In the genomic region with DNA sequence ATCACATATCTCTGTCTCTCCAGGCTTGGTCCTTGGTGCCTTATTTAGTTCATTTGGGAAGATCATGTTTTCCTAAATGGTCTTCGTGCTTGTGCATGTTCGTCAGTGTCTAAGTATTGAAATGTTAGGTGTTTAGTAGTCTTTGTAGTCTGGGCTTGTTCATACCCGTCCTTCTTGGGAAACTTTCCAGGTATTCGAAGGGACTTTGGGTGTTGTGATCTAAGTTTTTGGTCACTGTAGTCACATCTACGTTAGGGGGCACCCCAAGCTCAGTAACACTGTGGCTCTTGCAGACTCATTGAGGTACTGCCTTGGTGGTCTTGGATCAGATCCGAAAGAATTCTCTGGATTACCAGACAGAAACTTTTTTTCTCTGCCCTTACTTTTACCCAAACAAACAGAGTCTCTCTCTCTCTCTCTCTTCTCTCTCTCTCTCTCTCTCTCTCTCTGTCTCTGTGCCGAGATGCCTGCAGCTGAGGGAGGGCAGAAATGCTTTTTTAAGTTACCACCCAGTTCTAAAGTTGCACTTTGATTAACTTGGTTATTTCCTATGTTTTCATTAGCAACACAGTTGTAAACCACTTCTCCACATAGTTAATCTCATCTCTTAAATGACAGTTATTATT, we compare ENCODE assay signal across 8 cellular contexts.
DNase-seq lines count a peak whose midpoint lies in the region; ATAC-seq and TF ChIP-seq lines count a peak whose summit lies in the region.

No MANE protein-coding gene starts in this region.

- no peaks in the 10 kb centered on the region for H3K27me3 ChIP-seq in foreskin keratinocyte

- ATAC-seq in foreskin keratinocyte (peak; percentile 69), GM21360 (IDR thresholded peaks at IDR 0.05; ENCODE audit: unreplicated experiment) (no peak), GM21717 (IDR thresholded peaks at IDR 0.05; ENCODE audit: unreplicated experiment) (no peak)

- peak; percentile 57 for DNase-seq in AG10803 (ENCODE audit: low read depth)
- peak; percentile 22 for DNase-seq in SK-N-DZ (ENCODE audit: low spot score)
- DNase-seq in foreskin keratinocyte, result peak; percentile 65 to 84
- peak in 27 of 49 donors; percentile 0 to 47 (median 5) for DNase-seq in substantia nigra (lab: John Stamatoyannopoulos, UW)
- no peak for DNase-seq in kidney glomerular epithelial cell (lab: John Stamatoyannopoulos, UW)

- peak; percentile 51 for TF ChIP-seq CTCF in AG10803 (conservative IDR thresholded peaks at IDR 0.05; ENCODE audit: low read length)
- TF ChIP-seq CTCF in GM12873 (IDR thresholded peaks at IDR 0.05; ENCODE audit: insufficient read depth, low read depth, low read length, missing control alignments), result peak; percentile 51
- TF ChIP-seq CTCF in foreskin keratinocyte (conservative IDR thresholded peaks at IDR 0.05), result peak; percentile 72

- no peak overlapping the region for H3K4me3 ChIP-seq in AG10803 (ENCODE audit: low read length)

- no peaks in the 10 kb centered on the region for H3K4me1 ChIP-seq in foreskin keratinocyte

- no peak overlapping the region for H3K27ac ChIP-seq in foreskin keratinocyte
- no peak overlapping the region for H3K27ac ChIP-seq in substantia nigra (ENCODE audit: low read depth, low read length, poor library complexity, severe bottlenecking)
